ENCODE assay signal across 1 cellular context in the genomic region with DNA sequence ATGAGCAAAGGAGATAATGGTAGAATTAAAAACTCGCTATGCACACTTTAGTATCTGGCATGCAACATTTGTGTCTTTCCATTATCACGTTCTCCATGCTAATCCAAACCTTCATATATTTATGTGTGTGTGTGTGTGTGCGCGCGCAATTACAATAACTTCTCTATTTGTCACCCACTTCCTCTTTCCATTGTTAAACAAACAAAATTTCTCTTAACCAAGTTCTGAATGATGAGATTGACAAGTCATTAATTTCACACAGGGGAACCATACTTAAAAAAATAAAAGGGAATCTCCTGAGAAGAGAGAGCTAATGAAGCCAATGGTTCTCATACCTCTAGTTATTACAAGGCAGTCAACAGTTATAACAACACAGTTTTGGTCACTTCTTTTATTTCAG.
TF ChIP-seq lines count a peak whose summit lies in the region.

No MANE protein-coding gene starts in this region.

TF ChIP-seq in H1, 55 proteins besides CTCF, POLR2A, EP300 and RAD21:
- no peak for TF ChIP-seq TEAD4 (IDR thresholded peaks at IDR 0.05; ENCODE audit: low read depth, low read length)
- 0 out of 2 replicates have a peak, but pooled peaks have one; percentile 37 for TF ChIP-seq POLR2AphosphoS5 (IDR thresholded peaks at IDR 0.05; ENCODE audit: low read depth, low read length)
- no peak for TF ChIP-seq NANOG (IDR thresholded peaks at IDR 0.05; ENCODE audit: insufficient read depth, low read depth, low read length, poor library complexity, severe bottlenecking)
